11 cellular contexts compared by ENCODE assay signal in genomic region chr5:149443210-149443609, GRCh38.
DNase-seq lines count a peak whose midpoint lies in the region; ATAC-seq and TF ChIP-seq lines count a peak whose summit lies in the region.
"Had no signal": no experiment of that assay in that cellular context is flagged by ENCODE, and none has a peak within 500 bp of the region (broad histone marks: within the 10 kb centered on the region; RNA-seq: fewer than 3 reads in every experiment).

No MANE protein-coding gene starts in this region.

- no peak for DNase-seq in HFFc6
- no peak for DNase-seq in lower lobe of right lung
- DNase-seq in kidney tubule cell (ENCODE audit: low spot score), result no peak
- DNase-seq in HCEC 1CT, result no peak
- DNase-seq in stimulated activated naive B cell treated with anti-CD40 and anti-IgM and Interleukin-4, amounts not matched to agents 10 μg/mL and 1 μg/mL and 100 μg/mL, for 72 hours, result no peak
- no peak for DNase-seq in NCI-H2107 treated with DMSO at 0.1 percent for 48 hours (lab: John Stamatoyannopoulos, UW; ENCODE audit: unreplicated experiment)

- H3K9me3 ChIP-seq in lower lobe of right lung, result no peaks in the 10 kb centered on the region
- no peaks in the 10 kb centered on the region for H3K9me3 ChIP-seq in skeletal muscle tissue (ENCODE audit: control insufficient read depth in 3 of 3, low read length in 3 of 3)
- H3K9me3 ChIP-seq: testis had no signal

- H3K9ac ChIP-seq in skeletal muscle tissue (ENCODE audit: low read depth in 1 of 3, low read length in 3 of 3), result peak overlapping the region in 1 of 3 donors; percentile 75

- no peaks in the 10 kb centered on the region for H3K9me3 Mint-ChIP-seq in HFFc6
- peaks cover 0 to 8% (median 0%) of the 10 kb centered on the region in 5 experiments for H3K9me3 Mint-ChIP-seq in brain
- H3K9me3 Mint-ChIP-seq in stimulated activated naive B cell treated with anti-CD40 and anti-IgM and Interleukin-4, amounts not matched to agents 10 μg/mL and 1 μg/mL and 100 μg/mL, for 72 hours, result peaks cover 0 to 2% of the 10 kb centered on the region in 2 donors

- H3K4me3 Mint-ChIP-seq in HFFc6 (no peak overlapping the region), brain (no peak overlapping the region)
- no peak overlapping the region for H3K4me3 Mint-ChIP-seq in stimulated activated naive B cell treated with anti-CD40 and anti-IgM and Interleukin-4, amounts not matched to agents 10 μg/mL and 1 μg/mL and 100 μg/mL, for 72 hours
- H3K4me3 Mint-ChIP-seq: nephron progenitor cell had no signal

- peak overlapping the region; percentile 37 for H3K27ac ChIP-seq in lower lobe of right lung
- peak overlapping the region; percentile 76 for H3K27ac ChIP-seq in skeletal muscle tissue (ENCODE audit: low read depth, low read length)
- H3K27ac ChIP-seq: SK-N-MC had no signal

- H3K27me3 ChIP-seq in lower lobe of right lung (ENCODE audit: low read depth) (no peaks in the 10 kb centered on the region), skeletal muscle tissue (ENCODE audit: control insufficient read depth in 3 of 3, insufficient read depth in 3 of 3, low read length in 3 of 3) (no peaks in the 10 kb centered on the region)
- H3K27me3 ChIP-seq: testis had no signal

- no peak for ATAC-seq in lower lobe of right lung
- ATAC-seq in stimulated activated naive B cell treated with anti-CD40 and anti-IgM and Interleukin-4, amounts not matched to agents 10 μg/mL and 1 μg/mL and 100 μg/mL, for 72 hours (replicated peaks), result no peak

- H3K36me3 Mint-ChIP-seq in HFFc6 (ENCODE audit: low read depth) (peaks cover 3% of the 10 kb centered on the region; the same call in 1 of the 2 replicates), brain (no peaks in the 10 kb centered on the region)
- H3K36me3 Mint-ChIP-seq in stimulated activated naive B cell treated with anti-CD40 and anti-IgM and Interleukin-4, amounts not matched to agents 10 μg/mL and 1 μg/mL and 100 μg/mL, for 72 hours, result no peaks in the 10 kb centered on the region

- peaks cover 4% of the 10 kb centered on the region for H3K27me3 Mint-ChIP-seq in HFFc6 (ENCODE audit: insufficient read depth)
- peaks cover 5% of the 10 kb centered on the region for H3K27me3 Mint-ChIP-seq in brain
- H3K27me3 Mint-ChIP-seq in stimulated activated naive B cell treated with anti-CD40 and anti-IgM and Interleukin-4, amounts not matched to agents 10 μg/mL and 1 μg/mL and 100 μg/mL, for 72 hours, result peaks cover 4 to 25% of the 10 kb centered on the region in 2 donors

- H3K4me3 ChIP-seq in lower lobe of right lung, result no peak overlapping the region
- no peak overlapping the region for H3K4me3 ChIP-seq in skeletal muscle tissue (ENCODE audit: low read length in 3 of 3)
- H3K4me3 ChIP-seq: SK-N-MC, testis had no signal

- intact Hi-C loops in lower lobe of right lung (cut with DNase I), result loop anchor here (5.0 kb wide), 1 partner anchor 119 kb away; no protein-coding TSS in a partner anchor

- H3K4me1 ChIP-seq in lower lobe of right lung, result peaks cover 29% of the 10 kb centered on the region
- peaks cover 13 to 33% (median 25%) of the 10 kb centered on the region in 3 donors for H3K4me1 ChIP-seq in skeletal muscle tissue (ENCODE audit: control insufficient read depth in 3 of 3, insufficient read depth in 3 of 3, low read length in 3 of 3)

- TF ChIP-seq CTCF in HFFc6 (IDR thresholded peaks at IDR 0.05), result no peak
- no peak for TF ChIP-seq CTCF in brain (conservative IDR thresholded peaks at IDR 0.05)
- TF ChIP-seq CTCF in lower lobe of right lung (IDR thresholded peaks at IDR 0.05), result no peak

- H3K27ac Mint-ChIP-seq in HFFc6 (peak overlapping the region; percentile 75), brain (peak overlapping the region; percentile 4 to 62 (median 44))
- no peak overlapping the region for H3K27ac Mint-ChIP-seq in stimulated activated naive B cell treated with anti-CD40 and anti-IgM and Interleukin-4, amounts not matched to agents 10 μg/mL and 1 μg/mL and 100 μg/mL, for 72 hours
- H3K27ac Mint-ChIP-seq: nephron progenitor cell had no signal

- H3K4me1 Mint-ChIP-seq in HFFc6 (ENCODE audit: low read depth) (peaks cover 74% of the 10 kb centered on the region), brain (peaks cover 35% of the 10 kb centered on the region)
- H3K4me1 Mint-ChIP-seq in stimulated activated naive B cell treated with anti-CD40 and anti-IgM and Interleukin-4, amounts not matched to agents 10 μg/mL and 1 μg/mL and 100 μg/mL, for 72 hours, result peaks cover 5 to 7% of the 10 kb centered on the region in 2 donors

- H3K36me3 ChIP-seq in lower lobe of right lung (no peaks in the 10 kb centered on the region), skeletal muscle tissue (ENCODE audit: control insufficient read depth in 3 of 3, insufficient read depth in 3 of 3, low read length in 3 of 3) (no peaks in the 10 kb centered on the region)
